In genomic region chr15:39580117-39580629, GRCh38 we compare ENCODE assay signal across 8 cellular contexts. TPM values are rescaled to one million over a fixed set of nuclear protein-coding genes. Genes with fewer than 3 reads are reported as not detected.
DNase-seq lines count a peak whose midpoint lies in the region; ATAC-seq and TF ChIP-seq lines count a peak whose summit lies in the region.

No MANE protein-coding gene starts in this region.

- no peaks in the 10 kb centered on the region for H3K9me3 Mint-ChIP-seq in T-cell
- H3K9me3 Mint-ChIP-seq in type B pancreatic cell: no peaks in the 10 kb centered on the region

- H3K4me1 ChIP-seq in HEK293 (ENCODE audit: control insufficient read depth, insufficient read depth, low read length): no peaks in the 10 kb centered on the region
- H3K4me1 ChIP-seq in heart right ventricle: peaks cover 2 to 63% (median 41%) of the 10 kb centered on the region in 9 donors

- peaks cover 16 to 47% (median 19%) of the 10 kb centered on the region in 3 donors for H3K4me1 Mint-ChIP-seq in T-cell
- H3K4me1 Mint-ChIP-seq in type B pancreatic cell (ENCODE audit: unreplicated experiment): peaks cover 16% of the 10 kb centered on the region

- POLR2A ChIA-PET in HEK293 (lab: Yijun Ruan, JAX) (interaction anchor here (0.6 to 3.6 kb wide), 10 partner anchors 12 to 408 kb away, joined by 3 to 18 read pairs (median 4); no protein-coding TSS in a partner anchor), T-cell (lab: Charles Lee) (no interaction called here)

- TF ChIP-seq CTCF in HEK293 (tag by site-specific recombination; IDR thresholded peaks at IDR 0.05) (peak; percentile 50; the same call in 1 of the 2 replicates), heart right ventricle (IDR thresholded peaks at IDR 0.05) (peak; percentile 88 to 99 (median 98)), type B pancreatic cell (conservative IDR thresholded peaks at IDR 0.05) (peak; percentile 99)

- peak overlapping the region; percentile 59 to 78 (median 71) for H3K4me3 Mint-ChIP-seq in T-cell
- peak overlapping the region; percentile 95 for H3K4me3 Mint-ChIP-seq in type B pancreatic cell

- H3K27me3 ChIP-seq in heart right ventricle: peaks cover 0 to 7% (median 0%) of the 10 kb centered on the region in 7 donors

- 0 to 1% (median 1%) methylated on average over 42 to 43 of the region's 43 CpGs for WGBS in adipose tissue, 3 donors
- WGBS in heart right ventricle, 2 donors: 0% methylated on average over 41 to 43 of the region's 43 CpGs

- H3K4me3 ChIP-seq in HEK293 (ENCODE audit: low read depth, low read length) (peak overlapping the region; percentile 53), heart right ventricle (peak overlapping the region; percentile 19 to 88 (median 67))

- ATAC-seq in T-cell (replicated peaks in 1 of 4): peak; percentile 83 to 90 (median 88)
- peak; percentile 62 to 91 (median 85) for ATAC-seq in heart right ventricle

- no peaks in the 10 kb centered on the region for H3K36me3 ChIP-seq in HEK293 (ENCODE audit: control insufficient read depth in 2 of 2, insufficient read depth in 1 of 2, low read length in 2 of 2)
- peaks cover 0 to 35% (median 24%) of the 10 kb centered on the region in 9 donors for H3K36me3 ChIP-seq in heart right ventricle

- H3K9me3 ChIP-seq in HEK293 (ENCODE audit: control insufficient read depth, insufficient read depth, low read depth, low read length) (no peaks in the 10 kb centered on the region), heart right ventricle (no peaks in the 10 kb centered on the region)

- no peaks in the 10 kb centered on the region for H3K36me3 Mint-ChIP-seq in T-cell
- peaks cover 11% of the 10 kb centered on the region for H3K36me3 Mint-ChIP-seq in type B pancreatic cell

- DNase-seq in EL (peak; percentile 94), NCI-H1048 (lab: John Stamatoyannopoulos, UW) (peak; percentile 61), T-cell (peak; percentile 56 to 88 (median 78)), heart right ventricle (peak; percentile 92 to 95), posterior vena cava (ENCODE audit: low spot score) (peak; percentile 98), type B pancreatic cell (ENCODE audit: extremely low spot score, unreplicated experiment) (peak; percentile 95)

- intact Hi-C loops in heart right ventricle (cut with DNase I): loop anchor here (1.0 to 10.0 kb wide), 20 partner anchors 115 to 875 kb away; no protein-coding TSS in a partner anchor
- intact Hi-C loops in posterior vena cava (cut with DNase I): loop anchor here (2.0 to 10.0 kb wide), 3 partner anchors 408 to 765 kb away; no protein-coding TSS in a partner anchor

- H3K27ac Mint-ChIP-seq in T-cell: no peak overlapping the region
- peak overlapping the region; percentile 88 for H3K27ac Mint-ChIP-seq in type B pancreatic cell

- CTCF ChIA-PET in HEK293 (lab: Yijun Ruan, JAX) (interaction anchor here (0.5 to 2.3 kb wide), 19 partner anchors 49 to 1160 kb away, joined by 3 to 21 read pairs (median 4); no protein-coding TSS in a partner anchor), T-cell (lab: Charles Lee) (interaction anchor here (0.6 to 1.4 kb wide), 10 partner anchors 10 to 1233 kb away, joined by 3 to 11 read pairs (median 3); no protein-coding TSS in a partner anchor)

- H3K27me3 Mint-ChIP-seq in T-cell (peaks cover 41 to 62% of the 10 kb centered on the region in 2 donors), type B pancreatic cell (peaks cover 41% of the 10 kb centered on the region)

- H3K27ac ChIP-seq in HEK293 (ENCODE audit: extremely low read depth, low read depth, low read length) (peak overlapping the region; percentile 59; the same call in 1 of the 2 replicates), adipose tissue (ENCODE audit: low read depth, low read length) (peak overlapping the region; percentile 88), heart right ventricle (peak overlapping the region; percentile 83 to 97 (median 92))

TF ChIP-seq in HEK293, 187 proteins besides CTCF, POLR2A, EP300 and RAD21 (continues in another document):
- TF ChIP-seq ZNF223 (tag by site-specific recombination; IDR thresholded peaks at IDR 0.05): no peak
- no peak for TF ChIP-seq ZNF394 (tag by site-specific recombination; IDR thresholded peaks at IDR 0.05; ENCODE audit: borderline replicate concordance)
- TF ChIP-seq ZNF274 (IDR thresholded peaks at IDR 0.05; ENCODE audit: low read length): no peak
- TF ChIP-seq ZNF274 (tag by site-specific recombination; IDR thresholded peaks at IDR 0.05; ENCODE audit: borderline replicate concordance): no peak
- no peak for TF ChIP-seq ZNF704 (tag by site-specific recombination; IDR thresholded peaks at IDR 0.05)
- peak; percentile 93 for TF ChIP-seq ZFP69B (tag by site-specific recombination; IDR thresholded peaks at IDR 0.05)
- peak; percentile 70 for TF ChIP-seq ZNF341 (tag by site-specific recombination; IDR thresholded peaks at IDR 0.05; ENCODE audit: low read depth)
- TF ChIP-seq ZNF629 (tag by site-specific recombination; IDR thresholded peaks at IDR 0.05): no peak
- TF ChIP-seq ZNF2 (tag by site-specific recombination; IDR thresholded peaks at IDR 0.05): no peak
- TF ChIP-seq ZNF311 (tag by site-specific recombination; IDR thresholded peaks at IDR 0.05; ENCODE audit: borderline replicate concordance): no peak
- TF ChIP-seq BCL6B (tag by site-specific recombination; IDR thresholded peaks at IDR 0.05): no peak
- no peak for TF ChIP-seq ZNF280D (tag by site-specific recombination; IDR thresholded peaks at IDR 0.05)
- TF ChIP-seq ZNF560 (tag by site-specific recombination; IDR thresholded peaks at IDR 0.05; ENCODE audit: borderline replicate concordance): no peak
- TF ChIP-seq AEBP2 (tag by site-specific recombination; IDR thresholded peaks at IDR 0.05; ENCODE audit: borderline replicate concordance): no peak
- TF ChIP-seq ZNF558 (tag by site-specific recombination; IDR thresholded peaks at IDR 0.05): no peak
- no peak for TF ChIP-seq GLIS2 (tag by site-specific recombination; IDR thresholded peaks at IDR 0.05)

RNA-seq across cellular contexts. Expression of gene THBS1, which starts 0.7 kb away (rescaled TPM):
- total RNA-seq in T-cell (1 to 10 TPM; 1.3 to 8.6 (median 7.6) TPM), heart right ventricle (1,000 to 10,000 TPM in 1 of 10 donors, 100 to 1,000 TPM in 5, 10 to 100 TPM in 4; 46.8 to 1,109 (median 113) TPM), posterior vena cava (1,000 to 10,000 TPM in 1 of 2 donors, 100 to 1,000 TPM in 1; 585 to 1,947 TPM), type B pancreatic cell (ENCODE audit: low replicate concordance) (51.7 and 137 TPM in 2 replicates)
- polyA plus RNA-seq in adipose tissue (100 to 1,000 TPM in 2 of 3 donors, 10 to 100 TPM in 1; 44.6 to 868 (median 169) TPM), heart right ventricle (10 to 100 TPM; 12.9 to 93.2 TPM)

Comparison
In these comparisons a context has a peak if more than half of its experiments do, and no peak if none do; other contexts are left out.
1. Peak in every context shown above with its lines: DNase-seq, ATAC-seq, H3K4me3 ChIP-seq and H3K27ac ChIP-seq.